8 cellular contexts compared by ENCODE assay signal in genomic region chr3:132343018-132343612, GRCh38. TPM values are rescaled to one million over a fixed set of nuclear protein-coding genes. Genes with fewer than 3 reads are reported as not detected.
DNase-seq lines count a peak whose midpoint lies in the region; ATAC-seq and TF ChIP-seq lines count a peak whose summit lies in the region.

No MANE protein-coding gene starts in this region.

- no peaks in the 10 kb centered on the region for H3K36me3 ChIP-seq in HAP-1 (replicated peaks)

- H3K4me3 ChIP-seq in HAP-1 (no peak overlapping the region), fibroblast of the aortic adventitia (ENCODE audit: low read depth, low read length) (no peak overlapping the region)

- no peaks in the 10 kb centered on the region for H3K36me3 Mint-ChIP-seq in neural crest cell (ENCODE audit: low read depth)

- H3K27ac Mint-ChIP-seq in neural crest cell (ENCODE audit: unreplicated experiment), result no peak overlapping the region

- peak; percentile 25 for DNase-seq in DMS79 (lab: John Stamatoyannopoulos, UW)
- DNase-seq in HAP-1 (ENCODE audit: low spot score in 2 of 2), result peak; percentile 63 to 64
- DNase-seq in NCI-H1930 (lab: John Stamatoyannopoulos, UW), result peak; percentile 33 to 44
- DNase-seq in T1000 (lab: John Stamatoyannopoulos, UW), result peak; percentile 10
- DNase-seq in fibroblast of the aortic adventitia (ENCODE audit: low read depth), result peak; percentile 82
- peak; percentile 36 for DNase-seq in neural crest cell (ENCODE audit: low read depth, low spot score)
- DNase-seq in NK-92 treated with Interleukin-12 subunit alpha and Interleukin-12 subunit beta, amount 100 ng/mL, for 24 hours (lab: John Stamatoyannopoulos, UW), result no peak

- H3K27me3 Mint-ChIP-seq in neural crest cell (ENCODE audit: low read depth), result peaks cover 31% of the 10 kb centered on the region

- in situ Hi-C loops in HAP-1 (cut with MboI; ENCODE audit: low sequenced_read_pairs), result loop anchor here (10.0 kb wide), 1 partner anchor 88 kb away; no protein-coding TSS in a partner anchor

- TF ChIP-seq CTCF in fibroblast of the aortic adventitia (IDR thresholded peaks at IDR 0.05; ENCODE audit: insufficient read depth, low read length) (peak; percentile 87), neural crest cell (conservative IDR thresholded peaks at IDR 0.05) (peak; percentile 86)

- H3K4me1 ChIP-seq in HAP-1, result peaks cover 5% of the 10 kb centered on the region

- H3K9me3 Mint-ChIP-seq in neural crest cell, result no peaks in the 10 kb centered on the region

- no peaks in the 10 kb centered on the region for H3K9me3 ChIP-seq in HAP-1

- peaks cover 5% of the 10 kb centered on the region; the same call in 1 of the 2 replicates for H3K27me3 ChIP-seq in HAP-1 (ENCODE audit: low read depth)

- H3K4me1 Mint-ChIP-seq in neural crest cell, result peaks cover 6% of the 10 kb centered on the region

- no peak for ATAC-seq in GM18873 (IDR thresholded peaks at IDR 0.05; ENCODE audit: low FRiP score, unreplicated experiment)

- H3K4me3 Mint-ChIP-seq in neural crest cell, result no peak overlapping the region

RNA-seq across cellular contexts. Expression of gene ACP3, which starts 25.9 kb away (rescaled TPM):
- total RNA-seq in fibroblast of the aortic adventitia (ENCODE audit: low replicate concordance) (0.63 TPM in 1 of 2 replicates, not detected in the other), neural crest cell (not detected in 2 replicates)
